ENCODE assay signal across 1 cellular context in genomic region chr16:396199-396598, GRCh38.
TF ChIP-seq lines count a peak whose summit lies in the region.

No MANE protein-coding gene starts in this region.

TF ChIP-seq in K562, 482 proteins besides CTCF, POLR2A, EP300 and RAD21:
- TF ChIP-seq, protein P1, sequence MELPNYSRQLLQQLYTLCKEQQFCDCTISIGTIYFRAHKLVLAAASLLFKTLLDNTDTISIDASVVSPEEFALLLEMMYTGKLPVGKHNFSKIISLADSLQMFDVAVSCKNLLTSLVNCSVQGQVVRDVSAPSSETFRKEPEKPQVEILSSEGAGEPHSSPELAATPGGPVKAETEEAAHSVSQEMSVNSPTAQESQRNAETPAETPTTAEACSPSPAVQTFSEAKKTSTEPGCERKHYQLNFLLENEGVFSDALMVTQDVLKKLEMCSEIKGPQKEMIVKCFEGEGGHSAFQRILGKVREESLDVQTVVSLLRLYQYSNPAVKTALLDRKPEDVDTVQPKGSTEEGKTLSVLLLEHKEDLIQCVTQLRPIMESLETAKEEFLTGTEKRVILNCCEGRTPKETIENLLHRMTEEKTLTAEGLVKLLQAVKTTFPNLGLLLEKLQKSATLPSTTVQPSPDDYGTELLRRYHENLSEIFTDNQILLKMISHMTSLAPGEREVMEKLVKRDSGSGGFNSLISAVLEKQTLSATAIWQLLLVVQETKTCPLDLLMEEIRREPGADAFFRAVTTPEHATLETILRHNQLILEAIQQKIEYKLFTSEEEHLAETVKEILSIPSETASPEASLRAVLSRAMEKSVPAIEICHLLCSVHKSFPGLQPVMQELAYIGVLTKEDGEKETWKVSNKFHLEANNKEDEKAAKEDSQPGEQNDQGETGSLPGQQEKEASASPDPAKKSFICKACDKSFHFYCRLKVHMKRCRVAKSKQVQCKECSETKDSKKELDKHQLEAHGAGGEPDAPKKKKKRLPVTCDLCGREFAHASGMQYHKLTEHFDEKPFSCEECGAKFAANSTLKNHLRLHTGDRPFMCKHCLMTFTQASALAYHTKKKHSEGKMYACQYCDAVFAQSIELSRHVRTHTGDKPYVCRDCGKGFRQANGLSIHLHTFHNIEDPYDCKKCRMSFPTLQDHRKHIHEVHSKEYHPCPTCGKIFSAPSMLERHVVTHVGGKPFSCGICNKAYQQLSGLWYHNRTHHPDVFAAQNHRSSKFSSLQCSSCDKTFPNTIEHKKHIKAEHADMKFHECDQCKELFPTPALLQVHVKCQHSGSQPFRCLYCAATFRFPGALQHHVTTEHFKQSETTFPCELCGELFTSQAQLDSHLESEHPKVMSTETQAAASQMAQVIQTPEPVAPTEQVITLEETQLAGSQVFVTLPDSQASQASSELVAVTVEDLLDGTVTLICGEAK (IDR thresholded peaks at IDR 0.05): 0 out of 2 replicates have a peak, but pooled peaks have one; percentile 26
- TF ChIP-seq, protein P1 (CRISPR knock-in tag; IDR thresholded peaks at IDR 0.05): no peak
- TF ChIP-seq FOXK1 (CRISPR knock-in tag; IDR thresholded peaks at IDR 0.05; ENCODE audit: borderline replicate concordance): no peak
- no peak; the same call in 1 of the 2 replicates for TF ChIP-seq MTA3 (IDR thresholded peaks at IDR 0.05; ENCODE audit: borderline replicate concordance)
- TF ChIP-seq LCOR (CRISPR knock-in tag; IDR thresholded peaks at IDR 0.05): 0 out of 2 replicates have a peak, but pooled peaks have one; percentile 24
- no peak for TF ChIP-seq FOXO4 (CRISPR knock-in tag; IDR thresholded peaks at IDR 0.05)
- TF ChIP-seq KDM2B (CRISPR knock-in tag; IDR thresholded peaks at IDR 0.05): 0 out of 2 replicates have a peak, but pooled peaks have one; percentile 33
- no peak for TF ChIP-seq ZFP30 (CRISPR knock-in tag; IDR thresholded peaks at IDR 0.05; ENCODE audit: borderline replicate concordance)
- TF ChIP-seq SMAD1 (IDR thresholded peaks at IDR 0.05; ENCODE audit: low read depth, low read length, partially characterized antibody): no peak
- TF ChIP-seq ARID3B (CRISPR knock-in tag; IDR thresholded peaks at IDR 0.05; ENCODE audit: borderline replicate concordance): no peak
- no peak for TF ChIP-seq ZZZ3 (IDR thresholded peaks at IDR 0.05)
- TF ChIP-seq MED1 (CRISPR knock-in tag; IDR thresholded peaks at IDR 0.05; ENCODE audit: borderline replicate concordance): no peak
- TF ChIP-seq ZBTB8A (IDR thresholded peaks at IDR 0.05; ENCODE audit: partially characterized antibody): no peak
- no peak for TF ChIP-seq U2AF1 (optimal IDR thresholded peaks at IDR 0.05; ENCODE audit: low read depth, low read length)
TF ChIP-seq in K562: peak in this region for 3.
